In genomic region chr3:156723182-156723619, GRCh38 we compare ENCODE assay signal across 15 cellular contexts. TPM values are rescaled to one million over a fixed set of nuclear protein-coding genes. Genes with fewer than 3 reads are reported as not detected.
A peak's percentile ranks its signal among the peaks of the same experiment; 100 is the strongest.
DNase-seq lines count a peak whose midpoint lies in the region; ATAC-seq and TF ChIP-seq lines count a peak whose summit lies in the region.
"Had no signal": no experiment of that assay in that cellular context is flagged by ENCODE, and none has a peak within 500 bp of the region (broad histone marks: within the 10 kb centered on the region; RNA-seq: fewer than 3 reads in every experiment).

No MANE protein-coding gene starts in this region.

- no peak for ATAC-seq in CD4-positive, CD25-positive, alpha-beta regulatory T cell (ENCODE audit: low read depth in 2 of 2)
- ATAC-seq in GM21381 (IDR thresholded peaks at IDR 0.05; ENCODE audit: unreplicated experiment): peak; percentile 39
- ATAC-seq in foreskin keratinocyte: peak; percentile 26

- peak overlapping the region in 2 of 3 donors; percentile 5 to 37 for H3K27ac Mint-ChIP-seq in CD4-positive, CD25-positive, alpha-beta regulatory T cell

- H3K79me2 ChIP-seq in OCI-LY3 (ENCODE audit: low read length): no peaks in the 10 kb centered on the region

- H2AFZ ChIP-seq in OCI-LY3 (ENCODE audit: low read depth, low read length): no peak overlapping the region

- H3K9ac ChIP-seq in OCI-LY3 (ENCODE audit: low read length): peak overlapping the region; percentile 52
- H3K9ac ChIP-seq: SK-N-SH had no signal

- H3K36me3 Mint-ChIP-seq in CD4-positive, CD25-positive, alpha-beta regulatory T cell: peaks cover 3% of the 10 kb centered on the region

- DNase-seq in CD4-positive, CD25-positive, alpha-beta regulatory T cell: no peak
- DNase-seq in foreskin keratinocyte: peak in 1 of 2 donors; percentile 50
- DNase-seq in amygdala (lab: John Stamatoyannopoulos, UW): no peak
- DNase-seq in Peyer's patch: no peak
- no peak for DNase-seq in cerebellum (ENCODE audit: low spot score)
- DNase-seq in DMS 273 treated with DMSO at 0.1 percent for 48 hours (lab: John Stamatoyannopoulos, UW): no peak
- DNase-seq: Caco-2, esophagus squamous epithelium, MG63, NCI-H446, SK-N-SH, substantia nigra had no signal

- no peak overlapping the region for H3K4me3 ChIP-seq in CD4-positive, CD25-positive, alpha-beta regulatory T cell (ENCODE audit: low read depth, low read length)
- H3K4me3 ChIP-seq in OCI-LY3 (ENCODE audit: low read length) (no peak overlapping the region), Peyer's patch (no peak overlapping the region)
- H3K4me3 ChIP-seq: esophagus squamous epithelium, MG63 had no signal

- no peaks in the 10 kb centered on the region for H3K4me1 ChIP-seq in CD4-positive, CD25-positive, alpha-beta regulatory T cell (ENCODE audit: control insufficient read depth, insufficient read depth, low read length, poor library complexity, severe bottlenecking)
- peaks cover 55% of the 10 kb centered on the region for H3K4me1 ChIP-seq in OCI-LY3 (ENCODE audit: low read length)
- H3K4me1 ChIP-seq in foreskin keratinocyte: peaks cover 21% of the 10 kb centered on the region
- no peaks in the 10 kb centered on the region for H3K4me1 ChIP-seq in Peyer's patch

- no peaks in the 10 kb centered on the region for H4K20me1 ChIP-seq in OCI-LY3 (ENCODE audit: insufficient read depth, low read length)

- H3K9me3 ChIP-seq in CD4-positive, CD25-positive, alpha-beta regulatory T cell (ENCODE audit: control insufficient read depth in 2 of 2, low read length in 2 of 2): no peaks in the 10 kb centered on the region
- H3K9me3 ChIP-seq in OCI-LY3 (ENCODE audit: insufficient read depth, low read length): no peaks in the 10 kb centered on the region
- H3K9me3 ChIP-seq in Peyer's patch: no peaks in the 10 kb centered on the region
- H3K9me3 ChIP-seq: Caco-2, esophagus squamous epithelium, MG63, SK-N-SH had no signal

- peak overlapping the region; percentile 57 for H3K4me2 ChIP-seq in OCI-LY3 (ENCODE audit: low read length)
- H3K4me2 ChIP-seq: SK-N-SH had no signal

- no peak for TF ChIP-seq POLR2A in Peyer's patch (IDR thresholded peaks at IDR 0.05)

- H3K4me3 Mint-ChIP-seq in CD4-positive, CD25-positive, alpha-beta regulatory T cell: no peak overlapping the region
- H3K4me3 Mint-ChIP-seq: brain had no signal

- no peaks in the 10 kb centered on the region for H3K9me3 Mint-ChIP-seq in CD4-positive, CD25-positive, alpha-beta regulatory T cell
- H3K9me3 Mint-ChIP-seq: brain had no signal

- peak; percentile 49 for TF ChIP-seq CTCF in OCI-LY3 (IDR thresholded peaks at IDR 0.05; ENCODE audit: low read depth, low read length)
- TF ChIP-seq CTCF in foreskin keratinocyte (conservative IDR thresholded peaks at IDR 0.05): peak; percentile 9
- TF ChIP-seq CTCF in Peyer's patch (IDR thresholded peaks at IDR 0.05): no peak

- H3K36me3 ChIP-seq in CD4-positive, CD25-positive, alpha-beta regulatory T cell (ENCODE audit: control insufficient read depth, insufficient read depth, low read length): no peaks in the 10 kb centered on the region
- H3K36me3 ChIP-seq in OCI-LY3 (replicated peaks; ENCODE audit: low read depth, low read length) (no peaks in the 10 kb centered on the region), Peyer's patch (no peaks in the 10 kb centered on the region)
- H3K36me3 ChIP-seq: esophagus squamous epithelium had no signal

- no peak overlapping the region for H3K27ac ChIP-seq in CD4-positive, CD25-positive, alpha-beta regulatory T cell (ENCODE audit: insufficient read depth, low read length, poor library complexity, severe bottlenecking)
- H3K27ac ChIP-seq in OCI-LY3 (ENCODE audit: low read length) (peak overlapping the region; percentile 92), foreskin keratinocyte (peak overlapping the region; percentile 46), Peyer's patch (no peak overlapping the region)
- H3K27ac ChIP-seq: esophagus squamous epithelium had no signal

- no peaks in the 10 kb centered on the region for H3K27me3 ChIP-seq in CD4-positive, CD25-positive, alpha-beta regulatory T cell (ENCODE audit: control insufficient read depth, insufficient read depth, low read length)
- H3K27me3 ChIP-seq in OCI-LY3 (ENCODE audit: low read depth, low read length) (no peaks in the 10 kb centered on the region), foreskin keratinocyte (no peaks in the 10 kb centered on the region), Peyer's patch (no peaks in the 10 kb centered on the region)
- H3K27me3 ChIP-seq: esophagus squamous epithelium, MG63 had no signal

- no peaks in the 10 kb centered on the region for H3K4me1 Mint-ChIP-seq in CD4-positive, CD25-positive, alpha-beta regulatory T cell

- H3K27me3 Mint-ChIP-seq in CD4-positive, CD25-positive, alpha-beta regulatory T cell: no peaks in the 10 kb centered on the region

RNA-seq across cellular contexts. Expression of gene TIPARP, which starts 48.8 kb away (rescaled TPM):
- total RNA-seq in CD4-positive, CD25-positive, alpha-beta regulatory T cell: 120 TPM
- polyA plus RNA-seq in CD4-positive, CD25-positive, alpha-beta regulatory T cell: 10 to 100 TPM; 11.5 to 24.2 (median 19.5) TPM
- total RNA-seq in foreskin keratinocyte (111 and 116 TPM in 2 replicates), Peyer's patch (10 to 100 TPM; 39.7 to 90.8 (median 52.2) TPM), cerebellum (17.7 TPM)
- 45.3 and 50.3 TPM in 2 replicates for polyA plus RNA-seq in foreskin keratinocyte

Comparison
In these comparisons a context has a peak if more than half of its experiments do, and no peak if none do; other contexts are left out.
1. ATAC-seq: peak in GM21381 (single experiment) and foreskin keratinocyte (single experiment); none in CD4-positive, CD25-positive, alpha-beta regulatory T cell (0 of 2).
2. H3K27ac ChIP-seq: peak in OCI-LY3 (single experiment) and foreskin keratinocyte (single experiment); none in CD4-positive, CD25-positive, alpha-beta regulatory T cell (single experiment) and Peyer's patch (0 of 4).
3. CTCF ChIP-seq: peak in OCI-LY3 (single experiment) and foreskin keratinocyte (single experiment); none in Peyer's patch (0 of 6).